Comparison of ENCODE assay signal across 24 cellular contexts in the genomic region with DNA sequence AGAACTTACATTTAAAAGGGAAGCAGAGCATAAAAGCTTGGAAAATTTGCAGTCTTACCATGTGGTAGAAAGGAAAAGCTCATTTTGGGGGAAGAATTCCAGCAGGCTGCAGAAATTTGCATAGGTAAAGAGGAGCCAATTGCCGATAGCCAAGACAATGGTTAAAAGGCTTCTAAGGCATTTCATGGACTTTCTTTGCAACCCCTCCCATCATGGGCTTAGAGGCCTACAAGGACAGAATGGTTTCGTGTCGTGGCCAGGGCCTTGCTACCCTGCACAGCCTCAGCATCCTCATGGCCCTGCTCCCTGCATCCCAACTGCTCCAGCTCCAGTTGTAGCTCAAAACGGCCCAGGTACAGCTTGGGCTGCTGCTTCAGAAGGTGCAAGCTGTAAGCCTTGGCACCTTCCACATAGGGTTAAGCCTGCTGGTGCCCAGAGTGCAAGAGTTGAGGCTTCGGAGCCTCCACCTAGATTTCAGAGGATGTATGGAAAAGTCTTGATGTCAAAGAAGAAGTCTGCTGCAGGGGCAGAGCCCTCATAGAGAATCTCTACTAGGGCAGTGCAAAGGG.
DNase-seq lines count a peak whose midpoint lies in the region; ATAC-seq and TF ChIP-seq lines count a peak whose summit lies in the region.
"Had no signal": no experiment of that assay in that cellular context is flagged by ENCODE, and none has a peak within 500 bp of the region (broad histone marks: within the 10 kb centered on the region; RNA-seq: fewer than 3 reads in every experiment).

No MANE protein-coding gene starts in this region.

- H3K9ac ChIP-seq in HUES48 (ENCODE audit: low read depth, low read length) = 0 out of 2 replicates have a peak overlapping the region, but pooled peaks have one; percentile 51
- H3K9ac ChIP-seq: BLaER1 treated with 17β-estradiol and CSF1 and Interleukin-3, amounts not matched to agents 10 nM and 100 nM had no signal

- H3K36me3 Mint-ChIP-seq in WTC11 = no peaks in the 10 kb centered on the region
- no peaks in the 10 kb centered on the region for H3K36me3 Mint-ChIP-seq in stimulated activated memory B cell treated with anti-CD40 and anti-IgM and Interleukin-4, amounts not matched to agents 10 μg/mL and 1 μg/mL and 100 μg/mL, for 72 hours

- peak; percentile 11 for DNase-seq in WTC11 (ENCODE audit: low spot score)
- peak; percentile 14 for DNase-seq in iPS-NIHi11 (ENCODE audit: low spot score)
- DNase-seq in Right ventricle myocardium superior = no peak
- DNase-seq in foreskin fibroblast = no peak
- DNase-seq: AML-193; CD4-positive, alpha-beta T cell; IMR-90; KG1; MG63; NCI-H1105 treated with DMSO at 0.1 percent for 48 hours; NCI-H146; NCI-H1930; NCI-H446; NCI-H524 treated with DMSO at 0.1 percent for 48 hours; NCI-H82; NK-92 treated with Interleukin-12 subunit alpha and Interleukin-12 subunit beta, amount 100 ng/mL, for 24 hours; PC-9; RPMI8226; SHP77 had no signal

- no peaks in the 10 kb centered on the region for H3K27me3 Mint-ChIP-seq in WTC11 (ENCODE audit: low read depth)
- no peaks in the 10 kb centered on the region for H3K27me3 Mint-ChIP-seq in stimulated activated memory B cell treated with anti-CD40 and anti-IgM and Interleukin-4, amounts not matched to agents 10 μg/mL and 1 μg/mL and 100 μg/mL, for 72 hours
- H3K27me3 Mint-ChIP-seq: CD4-positive, alpha-beta T cell had no signal

- no peaks in the 10 kb centered on the region for H3K9me3 ChIP-seq in HUES48 (ENCODE audit: control insufficient read depth, insufficient read depth, low read length)
- H3K9me3 ChIP-seq: A549, MG63 had no signal

- no peaks in the 10 kb centered on the region for H3K27me3 ChIP-seq in HUES48 (ENCODE audit: control insufficient read depth, insufficient read depth, low read length)
- H3K27me3 ChIP-seq: BLaER1 treated with 17β-estradiol and CSF1 and Interleukin-3, amounts not matched to agents 10 nM and 100 nM; MG63 had no signal

- POLR2A ChIA-PET in WTC11 (lab: Charles Lee) = no interaction called here

- peaks cover 10% of the 10 kb centered on the region; the same call in 1 of the 2 replicates for H3K9me3 Mint-ChIP-seq in WTC11
- peaks cover 6% of the 10 kb centered on the region for H3K9me3 Mint-ChIP-seq in stimulated activated memory B cell treated with anti-CD40 and anti-IgM and Interleukin-4, amounts not matched to agents 10 μg/mL and 1 μg/mL and 100 μg/mL, for 72 hours

- CTCF ChIA-PET in WTC11 (lab: Charles Lee) = interaction anchor here (1.1 to 1.2 kb wide), 2 partner anchors 418 to 428 kb away, joined by 3 read pairs; no protein-coding TSS in a partner anchor

- no peaks in the 10 kb centered on the region for H3K36me3 ChIP-seq in HUES48 (ENCODE audit: control insufficient read depth, insufficient read depth, low read length)
- H3K36me3 ChIP-seq: BLaER1 treated with 17β-estradiol and CSF1 and Interleukin-3, amounts not matched to agents 10 nM and 100 nM; MG63 had no signal

- H3K4me3 ChIP-seq in HUES48 (ENCODE audit: low read depth, low read length) = no peak overlapping the region; the same call in 1 of the 2 replicates
- no peak overlapping the region for H3K4me3 ChIP-seq in foreskin fibroblast (ENCODE audit: low read depth in 1 of 2, low read length in 2 of 2)
- H3K4me3 ChIP-seq: A549; BLaER1 treated with 17β-estradiol and CSF1 and Interleukin-3, amounts not matched to agents 10 nM and 100 nM; MG63; PC-9 had no signal

- H3K4me1 ChIP-seq in HUES48 (ENCODE audit: control insufficient read depth, insufficient read depth, low read length) = peaks cover 11% of the 10 kb centered on the region; the same call in 1 of the 2 replicates
- H3K4me1 ChIP-seq: A549; BLaER1 treated with 17β-estradiol and CSF1 and Interleukin-3, amounts not matched to agents 10 nM and 100 nM had no signal

- peaks cover 16% of the 10 kb centered on the region for H3K4me1 Mint-ChIP-seq in WTC11
- H3K4me1 Mint-ChIP-seq in stimulated activated memory B cell treated with anti-CD40 and anti-IgM and Interleukin-4, amounts not matched to agents 10 μg/mL and 1 μg/mL and 100 μg/mL, for 72 hours = no peaks in the 10 kb centered on the region

- no peak overlapping the region for H3K4me3 Mint-ChIP-seq in WTC11
- no peak overlapping the region for H3K4me3 Mint-ChIP-seq in stimulated activated memory B cell treated with anti-CD40 and anti-IgM and Interleukin-4, amounts not matched to agents 10 μg/mL and 1 μg/mL and 100 μg/mL, for 72 hours
- H3K4me3 Mint-ChIP-seq: CD4-positive, alpha-beta T cell had no signal

- TF ChIP-seq CTCF in WTC11 (IDR thresholded peaks at IDR 0.05) (no peak), foreskin fibroblast (IDR thresholded peaks at IDR 0.05; ENCODE audit: low read depth, low read length) (no peak)

- no peak overlapping the region for H3K27ac ChIP-seq in HUES48 (ENCODE audit: low read depth, low read length)
- H3K27ac ChIP-seq: A549; BLaER1 treated with 17β-estradiol and CSF1 and Interleukin-3, amounts not matched to agents 10 nM and 100 nM; PC-9 had no signal

- peak; percentile 97 for ATAC-seq in WTC11
- ATAC-seq in stimulated activated memory B cell treated with anti-CD40 and anti-IgM and Interleukin-4, amounts not matched to agents 10 μg/mL and 1 μg/mL and 100 μg/mL, for 72 hours = peak; percentile 27
- no peak for ATAC-seq in Right ventricle myocardium superior (ENCODE audit: poor library complexity)
- ATAC-seq in HG02623 (IDR thresholded peaks at IDR 0.05; ENCODE audit: unreplicated experiment) = no peak
- ATAC-seq: A549 had no signal

- H3K27ac Mint-ChIP-seq in WTC11 = no peak overlapping the region
- no peak overlapping the region for H3K27ac Mint-ChIP-seq in stimulated activated memory B cell treated with anti-CD40 and anti-IgM and Interleukin-4, amounts not matched to agents 10 μg/mL and 1 μg/mL and 100 μg/mL, for 72 hours
- H3K27ac Mint-ChIP-seq: CD4-positive, alpha-beta T cell had no signal

- intact Hi-C loops in Right ventricle myocardium superior (cut with DNase I) = no loop called here

TF ChIP-seq in WTC11, 78 proteins besides CTCF, POLR2A, EP300 and RAD21:
- peak; percentile 31; the same call in 1 of the 2 replicates for TF ChIP-seq ZNF121 (CRISPR knock-in tag; IDR thresholded peaks at IDR 0.05)
- TF ChIP-seq SMAD4 (CRISPR knock-in tag; IDR thresholded peaks at IDR 0.05) = no peak

Comparison
In these comparisons a context has a peak if more than half of its experiments do, and no peak if none do; other contexts are left out.
1. ATAC-seq: peak in WTC11 (single experiment) and stimulated activated memory B cell treated with anti-CD40 and anti-IgM and Interleukin-4, amounts not matched to agents 10 μg/mL and 1 μg/mL and 100 μg/mL, for 72 hours (single experiment); none in Right ventricle myocardium superior (single experiment) and HG02623 (single experiment).
2. DNase-seq: peak in WTC11 (single experiment) and iPS-NIHi11 (single experiment); none in Right ventricle myocardium superior (single experiment) and foreskin fibroblast (0 of 2).